9 cellular contexts compared by ENCODE assay signal in the genomic region with DNA sequence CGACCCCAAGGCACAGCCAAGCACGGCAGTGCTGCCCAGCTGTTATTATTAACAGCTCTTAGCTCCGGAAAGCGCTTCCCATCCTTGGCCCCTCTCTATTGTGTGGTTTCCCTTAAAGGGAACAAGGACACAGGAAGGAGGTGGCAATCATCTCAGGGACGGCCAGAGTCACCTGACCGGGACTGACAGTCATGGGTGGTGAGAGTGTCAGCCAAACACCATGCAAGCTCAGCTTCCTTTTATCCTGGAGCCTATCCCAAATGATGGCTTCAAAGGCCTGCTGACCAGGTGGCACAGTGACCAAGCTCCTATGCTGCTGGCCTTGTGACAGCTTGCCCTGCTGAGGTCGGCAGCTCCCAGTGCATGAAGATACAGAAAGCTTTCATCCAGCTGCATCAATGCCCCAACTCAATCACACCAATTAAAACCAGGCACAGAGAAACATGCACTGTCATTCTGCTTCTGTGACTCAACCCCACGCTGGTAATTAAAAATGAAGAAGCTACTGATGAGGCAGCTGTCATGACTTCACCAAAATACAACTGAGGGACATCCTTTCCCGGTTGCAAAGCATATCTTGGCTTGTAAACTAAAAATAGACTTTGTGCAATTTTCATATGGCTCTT. TPM values are rescaled to one million over a fixed set of nuclear protein-coding genes. Genes with fewer than 3 reads are reported as not detected.
DNase-seq lines count a peak whose midpoint lies in the region; ATAC-seq and TF ChIP-seq lines count a peak whose summit lies in the region.
"Had no signal": no experiment of that assay in that cellular context is flagged by ENCODE, and none has a peak within 500 bp of the region (broad histone marks: within the 10 kb centered on the region; RNA-seq: fewer than 3 reads in every experiment).

No MANE protein-coding gene starts in this region.

- peaks cover 0 to 36% (median 28%) of the 10 kb centered on the region in 5 donors for H3K27me3 Mint-ChIP-seq in naive thymus-derived CD4-positive, alpha-beta T cell
- H3K27me3 Mint-ChIP-seq in immature natural killer cell (ENCODE audit: low read depth in 3 of 3), result peaks cover under 1 to 17% (median 13%) of the 10 kb centered on the region in 3 donors

- peak; percentile 76 for ATAC-seq in naive thymus-derived CD4-positive, alpha-beta T cell
- no peak for ATAC-seq in HG03097 (IDR thresholded peaks at IDR 0.05; ENCODE audit: low FRiP score, unreplicated experiment)

- no peaks in the 10 kb centered on the region for H3K36me3 Mint-ChIP-seq in naive thymus-derived CD4-positive, alpha-beta T cell
- H3K36me3 Mint-ChIP-seq in immature natural killer cell, result no peaks in the 10 kb centered on the region

- no peak for TF ChIP-seq CTCF in hepatocyte (IDR thresholded peaks at IDR 0.05; ENCODE audit: poor library complexity)

- POLR2A ChIA-PET in naive thymus-derived CD4-positive, alpha-beta T cell (lab: Charles Lee), result no interaction called here

- H3K27ac ChIP-seq in naive thymus-derived CD4-positive, alpha-beta T cell (ENCODE audit: low read depth, low read length), result no peak overlapping the region
- no peak overlapping the region for H3K27ac ChIP-seq in hepatocyte

- H2AFZ ChIP-seq in hepatocyte, result no peak overlapping the region

- H3K79me2 ChIP-seq in hepatocyte, result peaks cover 3% of the 10 kb centered on the region

- H3K9me3 Mint-ChIP-seq in naive thymus-derived CD4-positive, alpha-beta T cell, result no peaks in the 10 kb centered on the region
- peaks cover 0 to 1% (median 0%) of the 10 kb centered on the region in 6 donors for H3K9me3 Mint-ChIP-seq in immature natural killer cell

- H4K20me1 ChIP-seq in hepatocyte (ENCODE audit: insufficient read depth, poor library complexity, severe bottlenecking), result no peaks in the 10 kb centered on the region

- H3K4me1 ChIP-seq in naive thymus-derived CD4-positive, alpha-beta T cell (ENCODE audit: control insufficient read depth in 2 of 2, insufficient read depth in 2 of 2, low read length in 2 of 2), result no peaks in the 10 kb centered on the region
- peaks cover 32% of the 10 kb centered on the region for H3K4me1 ChIP-seq in hepatocyte (ENCODE audit: insufficient read depth)

- no peaks in the 10 kb centered on the region for H3K9me3 ChIP-seq in naive thymus-derived CD4-positive, alpha-beta T cell (ENCODE audit: control insufficient read depth in 2 of 3, low read length in 3 of 3)
- H3K9me3 ChIP-seq in hepatocyte (ENCODE audit: low read depth), result no peaks in the 10 kb centered on the region

- no peak for TF ChIP-seq POLR2A in erythroblast (IDR thresholded peaks at IDR 0.05; ENCODE audit: low read length)

- H3K4me1 Mint-ChIP-seq in naive thymus-derived CD4-positive, alpha-beta T cell, result peaks cover under 1 to 19% (median 5%) of the 10 kb centered on the region in 7 donors
- peaks cover 0 to 2% of the 10 kb centered on the region in 2 donors for H3K4me1 Mint-ChIP-seq in immature natural killer cell

- H3K4me2 ChIP-seq in hepatocyte, result no peak overlapping the region

- no peaks in the 10 kb centered on the region for H3K9me2 ChIP-seq in hepatocyte (replicated peaks; ENCODE audit: insufficient read depth)

- no peak overlapping the region for H3K27ac Mint-ChIP-seq in naive thymus-derived CD4-positive, alpha-beta T cell
- no peak overlapping the region for H3K27ac Mint-ChIP-seq in immature natural killer cell

- H3K27me3 ChIP-seq in naive thymus-derived CD4-positive, alpha-beta T cell (ENCODE audit: control insufficient read depth in 2 of 2, insufficient read depth in 2 of 2, low read length in 2 of 2), result no peaks in the 10 kb centered on the region
- no peaks in the 10 kb centered on the region for H3K27me3 ChIP-seq in hepatocyte

- intact Hi-C loops in naive thymus-derived CD4-positive, alpha-beta T cell (cut with micrococcal nuclease), result no loop called here

- DNase-seq in CD1c-positive myeloid dendritic cell (ENCODE audit: extremely low spot score) (peak; percentile 71), NOMO-1 (lab: John Stamatoyannopoulos, UW; ENCODE audit: unreplicated experiment in 2 of 2) (peak; percentile 72 to 95), erythroblast (lab: John Stamatoyannopoulos, UW) (peak; percentile 88 to 94), hepatocyte (ENCODE audit: low spot score) (no peak), NCI-H2029 treated with DMSO at 0.1 percent for 48 hours (lab: John Stamatoyannopoulos, UW) (no peak), immature natural killer cell (no peak)
- DNase-seq in naive thymus-derived CD4-positive, alpha-beta T cell, result no peak
- DNase-seq: activated CD8-positive, alpha-beta memory T cell treated with anti-CD3 and anti-CD28 coated beads, Interleukin-2, amount 50 U/mL, for 4 hours had no signal

- CTCF ChIA-PET in naive thymus-derived CD4-positive, alpha-beta T cell (lab: Charles Lee), result no interaction called here

- no peaks in the 10 kb centered on the region for H3K36me3 ChIP-seq in naive thymus-derived CD4-positive, alpha-beta T cell (ENCODE audit: control insufficient read depth in 2 of 3, insufficient read depth in 3 of 3, low read length in 3 of 3)
- H3K36me3 ChIP-seq in hepatocyte (replicated peaks; ENCODE audit: insufficient read depth, low read depth), result no peaks in the 10 kb centered on the region

- WGBS in hepatocyte (ENCODE audit: low lambda C conversion rate, missing lambda C conversion rate), result 72% methylated on average over 9 of the region's 9 CpGs

- no peak overlapping the region for H3K4me3 ChIP-seq in naive thymus-derived CD4-positive, alpha-beta T cell (ENCODE audit: low read length)
- no peak overlapping the region for H3K4me3 ChIP-seq in hepatocyte

- H3K4me3 Mint-ChIP-seq in naive thymus-derived CD4-positive, alpha-beta T cell, result no peak overlapping the region
- H3K4me3 Mint-ChIP-seq in immature natural killer cell, result no peak overlapping the region

RNA-seq across cellular contexts. Expression of a gene that starts 34.1 kb away (rescaled TPM):
- 1 to 10 TPM in 2 of 5 experiments, under 1 TPM in 2, not detected in 1; 0.54 to 3.0 (median 1.3) TPM for total RNA-seq in naive thymus-derived CD4-positive, alpha-beta T cell
- polyA plus RNA-seq in naive thymus-derived CD4-positive, alpha-beta T cell, result under 1 TPM; 0.12 to 0.39 TPM
- 40.5 and 52.5 TPM in 2 replicates for total RNA-seq in hepatocyte
- 31.7 and 36.0 TPM in 2 replicates for polyA plus RNA-seq in hepatocyte
- polyA plus RNA-seq in immature natural killer cell, result 1 to 10 TPM in 2 of 3 donors, not detected in 1; 1.7 to 3.0 TPM

Comparison
In these comparisons a context has a peak if more than half of its experiments do, and no peak if none do; other contexts are left out.
1. DNase-seq: peak in CD1c-positive myeloid dendritic cell (single experiment), NOMO-1 (2 of 2) and erythroblast (2 of 2); none in naive thymus-derived CD4-positive, alpha-beta T cell (0 of 9), hepatocyte (single experiment), NCI-H2029 treated with DMSO at 0.1 percent for 48 hours (single experiment) and immature natural killer cell (0 of 3).